ENCODE assay signal across 21 cellular contexts in the genomic region with DNA sequence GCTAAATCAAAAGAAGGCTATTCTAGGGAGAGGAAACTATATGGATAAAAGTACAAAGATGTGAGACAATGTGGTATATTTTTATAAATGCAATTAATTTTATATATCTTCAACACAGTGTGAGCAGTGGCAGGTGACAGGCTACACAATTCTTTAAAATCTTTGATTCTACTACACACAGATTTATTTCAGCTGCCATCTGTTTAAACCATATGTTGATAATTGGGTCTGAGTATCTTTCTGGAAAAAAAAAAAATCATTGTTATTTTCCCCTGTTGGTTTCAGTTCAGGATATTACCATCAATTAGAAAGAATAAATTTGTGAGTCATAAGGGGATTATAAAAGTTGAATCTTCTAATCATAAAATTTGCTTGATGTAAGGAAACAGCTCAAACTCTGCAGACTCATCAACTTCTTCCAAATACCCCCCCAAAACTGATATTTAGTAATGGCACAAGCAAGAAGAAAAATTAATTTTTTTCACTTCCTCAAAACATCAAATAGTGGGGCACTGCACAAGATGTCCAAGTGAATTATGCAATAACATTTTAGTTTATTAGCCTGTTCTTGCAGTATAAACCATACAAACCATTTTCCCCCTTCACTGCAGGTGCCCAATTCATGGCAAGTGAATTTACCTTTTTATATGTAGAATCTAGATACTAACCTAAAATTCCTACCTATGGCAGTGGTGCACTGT. TPM values are rescaled to one million over a fixed set of nuclear protein-coding genes. Genes with fewer than 3 reads are reported as not detected.
A peak's percentile ranks its signal among the peaks of the same experiment; 100 is the strongest.
DNase-seq lines count a peak whose midpoint lies in the region; ATAC-seq and TF ChIP-seq lines count a peak whose summit lies in the region.
"Had no signal": no experiment of that assay in that cellular context is flagged by ENCODE, and none has a peak within 500 bp of the region (broad histone marks: within the 10 kb centered on the region; RNA-seq: fewer than 3 reads in every experiment).

No MANE protein-coding gene starts in this region.

- H3K79me1 ChIP-seq in IMR-90 (ENCODE audit: low read depth in 1 of 2, low read length in 2 of 2): no peaks in the 10 kb centered on the region

- no peak overlapping the region for H2AK9ac ChIP-seq in IMR-90 (replicated peaks; ENCODE audit: low read depth, low read length, poor library complexity)

- TF ChIP-seq CTCF in IMR-90 (conservative IDR thresholded peaks at IDR 0.05; ENCODE audit: low read depth, low read length) (no peak), adrenal gland (IDR thresholded peaks at IDR 0.05) (no peak)

- no peak overlapping the region for H3K56ac ChIP-seq in IMR-90 (ENCODE audit: extremely low read depth, insufficient read depth, low read length)

- H3K27ac ChIP-seq in IMR-90 (ENCODE audit: insufficient read depth, low read length): no peak overlapping the region
- no peak overlapping the region for H3K27ac ChIP-seq in adrenal gland
- H3K27ac ChIP-seq: BLaER1 treated with 17β-estradiol and CSF1 and Interleukin-3, amounts not matched to agents 10 nM and 100 nM; Peyer's patch had no signal

- H3K27me3 ChIP-seq in IMR-90 (ENCODE audit: control insufficient read depth, insufficient read depth, low read length) (no peaks in the 10 kb centered on the region), adrenal gland (no peaks in the 10 kb centered on the region)
- H3K27me3 ChIP-seq: BLaER1 treated with 17β-estradiol and CSF1 and Interleukin-3, amounts not matched to agents 10 nM and 100 nM; MG63; Peyer's patch had no signal

- no peak overlapping the region for H3K18ac ChIP-seq in IMR-90 (ENCODE audit: low read depth, low read length)

- no peak overlapping the region for H2BK20ac ChIP-seq in IMR-90 (ENCODE audit: low read depth, low read length)

- H3K9ac ChIP-seq in IMR-90 (ENCODE audit: low read depth, low read length): no peak overlapping the region
- H3K9ac ChIP-seq: BLaER1 treated with 17β-estradiol and CSF1 and Interleukin-3, amounts not matched to agents 10 nM and 100 nM had no signal

- H3K9me3 ChIP-seq in IMR-90 (ENCODE audit: control insufficient read depth, insufficient read depth, low read length) (no peaks in the 10 kb centered on the region), adrenal gland (replicated peaks in 1 of 3) (no peaks in the 10 kb centered on the region)
- H3K9me3 ChIP-seq: BLaER1 treated with 17β-estradiol and CSF1 and Interleukin-3, amounts not matched to agents 10 nM and 100 nM; Caco-2; MG63; Peyer's patch had no signal

- DNase-seq in CD1c-positive myeloid dendritic cell (ENCODE audit: extremely low spot score): peak; percentile 10
- DNase-seq in IMR-90: no peak
- DNase-seq in NCI-H524 (lab: John Stamatoyannopoulos, UW): peak; percentile 60 to 89
- peak; percentile 60 for DNase-seq in cerebellum (ENCODE audit: low spot score)
- no peak for DNase-seq in adrenal gland
- no peak for DNase-seq in GDM1 (lab: John Stamatoyannopoulos, UW)
- DNase-seq in NCI-H1417 (lab: John Stamatoyannopoulos, UW): no peak
- DNase-seq: Caco-2; CD8-positive, alpha-beta T cell; DMS79 treated with DMSO at 0.1 percent for 48 hours; HCEC 1CT; KG1; MG63; NCI-H187; NCI-H2081 treated with DMSO at 0.1 percent for 48 hours; NCI-H526; OCI-M1; Peyer's patch; SHP77 treated with DMSO at 0.1 percent for 48 hours; T-helper 1 cell had no signal

- dilution Hi-C loops in IMR-90 (cut with HindIII; ENCODE audit: low sequenced_read_pairs, unreplicated experiment): no loop called here

- POLR2A ChIA-PET in IMR-90 (lab: Charles Lee; ENCODE audit: unreplicated experiment): no interaction called here

- BruUV-seq in IMR-90 (replicated peaks; lab: Mats Ljungman, UMichigan): no TSS peak

- no peak for TF ChIP-seq POLR2A in IMR-90 (IDR thresholded peaks at IDR 0.05; ENCODE audit: low read depth, low read length)
- TF ChIP-seq POLR2A in adrenal gland (IDR thresholded peaks at IDR 0.05): no peak

- H3K4me1 ChIP-seq in IMR-90 (ENCODE audit: control insufficient read depth, insufficient read depth, low read length) (no peaks in the 10 kb centered on the region), adrenal gland (replicated peaks in 1 of 2) (no peaks in the 10 kb centered on the region)
- H3K4me1 ChIP-seq: Caco-2, Peyer's patch had no signal

- H2BK15ac ChIP-seq in IMR-90 (ENCODE audit: low read depth, low read length): no peak overlapping the region

- H2BK120ac ChIP-seq in IMR-90 (ENCODE audit: low read depth, low read length): no peak overlapping the region

- no peak overlapping the region for H4K5ac ChIP-seq in IMR-90 (ENCODE audit: low read depth, low read length)

- no peak overlapping the region for H2AK5ac ChIP-seq in IMR-90 (ENCODE audit: low read depth, low read length)

- TF ChIP-seq RAD21 in IMR-90 (IDR thresholded peaks at IDR 0.05; ENCODE audit: low read length): no peak

- no peak overlapping the region for H3K4ac ChIP-seq in IMR-90 (ENCODE audit: low read depth, low read length)

- H3K4me3 ChIP-seq in IMR-90 (ENCODE audit: insufficient read depth, low read depth, low read length) (no peak overlapping the region), adrenal gland (no peak overlapping the region)
- H3K4me3 ChIP-seq: BLaER1 treated with 17β-estradiol and CSF1 and Interleukin-3, amounts not matched to agents 10 nM and 100 nM; MG63; Peyer's patch had no signal

- no peak overlapping the region for H2BK5ac ChIP-seq in IMR-90 (ENCODE audit: low read depth, low read length, poor library complexity, severe bottlenecking)

- no peak overlapping the region for H2AFZ ChIP-seq in IMR-90 (replicated peaks; ENCODE audit: low read length, poor library complexity)

- ATAC-seq in IMR-90 (ENCODE audit: low read depth): no peak
- ATAC-seq: CD8-positive, alpha-beta T cell had no signal

- no peak overlapping the region for H4K91ac ChIP-seq in IMR-90 (ENCODE audit: insufficient read depth, low read depth, low read length)

- in situ Hi-C loops in IMR-90 (cut with MboI; ENCODE audit: low sequenced_read_pairs): no loop called here

- no peaks in the 10 kb centered on the region for H4K20me1 ChIP-seq in IMR-90 (ENCODE audit: insufficient read depth, low read length)
- H4K20me1 ChIP-seq: BLaER1 treated with 17β-estradiol and CSF1 and Interleukin-3, amounts not matched to agents 10 nM and 100 nM had no signal

- CTCF ChIA-PET in IMR-90 (lab: Yijun Ruan, JAX): interaction anchor here (0.7 to 1.0 kb wide), 2 partner anchors 11 to 12 kb away, joined by 3 to 12 read pairs; partner anchors contain the start of genes CCPG1 and PIERCE2

- H3K36me3 ChIP-seq in IMR-90 (ENCODE audit: control insufficient read depth, insufficient read depth, low read length) (no peaks in the 10 kb centered on the region), adrenal gland (replicated peaks in 1 of 2) (no peaks in the 10 kb centered on the region)
- H3K36me3 ChIP-seq: MG63, Peyer's patch had no signal

- no peak overlapping the region for H3K4me2 ChIP-seq in IMR-90 (ENCODE audit: low read depth, low read length)

- intact Hi-C loops in IMR-90 (cut with micrococcal nuclease) (no loop called here), adrenal gland (cut with DNase I) (no loop called here)

- no peak overlapping the region for H4K8ac ChIP-seq in IMR-90 (ENCODE audit: low read depth in 2 of 2, low read length in 2 of 2)

- H3K14ac ChIP-seq in IMR-90 (replicated peaks; ENCODE audit: low read depth, low read length): no peak overlapping the region

- no peaks in the 10 kb centered on the region for H3K9me1 ChIP-seq in IMR-90 (ENCODE audit: insufficient read depth, low read length)

- H3K23ac ChIP-seq in IMR-90 (ENCODE audit: low read depth, low read length): no peak overlapping the region

TF ChIP-seq in IMR-90, 13 proteins besides CTCF, POLR2A, EP300 and RAD21:
- 0 out of 2 replicates have a peak, but pooled peaks have one; percentile 10 for TF ChIP-seq CEBPB (IDR thresholded peaks at IDR 0.05; ENCODE audit: low read depth, low read length)
- no peak for TF ChIP-seq RCOR1 (IDR thresholded peaks at IDR 0.05; ENCODE audit: insufficient replicate concordance, low read length)

RNA-seq across cellular contexts. Expression of gene PIERCE2, which starts 12.0 kb away (rescaled TPM):
- total RNA-seq in IMR-90 (2012; rRNA removed) (0.28 and 0.36 TPM in 2 replicates), cerebellum (2.5 TPM), adrenal gland (1 to 10 TPM in 6 of 8 donors, under 1 TPM in 2; 0.75 to 6.4 (median 1.7) TPM)
- polyA plus RNA-seq in IMR-90 (2012; rRNA removed) (0.48 and 1.0 TPM in 2 replicates), adrenal gland (1 to 10 TPM; 3.5 to 6.5 (median 4.3) TPM)
- polyA plus RNA-seq in IMR-90 (2012; cell fraction: cytosol; rRNA removed): 0.13 TPM in 1 of 2 replicates, not detected in the other
- 0.22 TPM in 1 of 2 replicates, not detected in the other for polyA plus RNA-seq in IMR-90 (2012; cell fraction: nucleus; rRNA removed; ENCODE audit: low replicate concordance)
- total RNA-seq: CD8-positive, alpha-beta T cell; Peyer's patch had no signal

RNA-seq across cellular contexts. Expression of gene CCPG1, which starts 12.2 kb away (rescaled TPM):
- total RNA-seq in IMR-90 (2012; rRNA removed) (14.3 and 18.9 TPM in 2 replicates), cerebellum (33.0 TPM), adrenal gland (10 to 100 TPM; 44.4 to 85.7 (median 71.3) TPM)
- polyA plus RNA-seq in IMR-90 (2012; rRNA removed) (7.7 and 11.4 TPM in 2 replicates), adrenal gland (100 to 1,000 TPM in 1 of 3 donors, 10 to 100 TPM in 2; 19.5 to 102 (median 21.6) TPM)
- 1.6 and 2.9 TPM in 2 replicates for polyA plus RNA-seq in IMR-90 (2012; cell fraction: cytosol; rRNA removed)
- 0.66 and 6.3 TPM in 2 replicates for polyA plus RNA-seq in IMR-90 (2012; cell fraction: nucleus; rRNA removed; ENCODE audit: low replicate concordance)

Comparison
In these comparisons a context has a peak if more than half of its experiments do, and no peak if none do; other contexts are left out.
1. DNase-seq: peak in CD1c-positive myeloid dendritic cell (single experiment), NCI-H524 (2 of 2) and cerebellum (single experiment); none in IMR-90 (single experiment), adrenal gland (0 of 7), GDM1 (single experiment) and NCI-H1417 (0 of 3).